8 cellular contexts compared by ENCODE assay signal in the genomic region with DNA sequence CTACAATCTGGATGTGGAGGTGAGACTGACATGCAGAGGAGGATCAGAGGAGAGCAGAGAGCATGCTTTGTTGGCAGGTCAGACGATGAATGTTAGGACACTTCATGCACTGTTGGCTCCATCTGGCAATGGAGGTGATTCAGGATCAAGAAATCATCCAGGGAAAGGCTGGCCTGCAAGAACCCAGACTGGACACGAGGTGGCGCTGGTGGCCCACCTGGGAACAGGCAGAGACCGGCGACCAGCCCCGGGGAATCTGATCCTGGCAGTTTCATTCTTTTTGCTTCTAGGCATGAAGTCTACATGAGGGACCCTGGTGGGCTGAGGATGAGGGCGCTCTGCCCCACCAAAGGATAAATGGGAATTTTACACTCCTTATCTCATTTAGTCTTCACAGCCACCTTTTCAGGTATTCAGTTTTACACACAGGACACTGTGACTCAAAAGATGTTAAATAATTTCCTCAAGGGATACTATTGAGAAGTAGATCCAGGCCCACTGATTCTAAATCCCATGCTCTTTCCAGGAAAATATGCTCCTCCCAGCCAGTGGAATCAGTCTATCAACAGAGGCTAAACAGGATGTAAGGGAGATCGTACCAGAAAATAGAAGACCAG. TPM values are rescaled to one million over a fixed set of nuclear protein-coding genes. Genes with fewer than 3 reads are reported as not detected.
DNase-seq lines count a peak whose midpoint lies in the region; ATAC-seq and TF ChIP-seq lines count a peak whose summit lies in the region.

No MANE protein-coding gene starts in this region.

- H3K27ac Mint-ChIP-seq in activated naive CD4-positive, alpha-beta T cell treated with anti-CD3 and anti-CD28 coated beads, Interleukin-2, amount 10 ng/mL, durations not matched to agents 7 days and 5 days = no peak overlapping the region
- no peak overlapping the region for H3K27ac Mint-ChIP-seq in glutamatergic neuron (ENCODE audit: unreplicated experiment)
- H3K27ac Mint-ChIP-seq in type B pancreatic cell = no peak overlapping the region

- H3K36me3 Mint-ChIP-seq in activated naive CD4-positive, alpha-beta T cell treated with anti-CD3 and anti-CD28 coated beads, Interleukin-2, amount 10 ng/mL, durations not matched to agents 7 days and 5 days = no peaks in the 10 kb centered on the region
- H3K36me3 Mint-ChIP-seq in glutamatergic neuron (ENCODE audit: unreplicated experiment) (no peaks in the 10 kb centered on the region), type B pancreatic cell (no peaks in the 10 kb centered on the region)

- no peaks in the 10 kb centered on the region for H3K4me1 Mint-ChIP-seq in activated naive CD4-positive, alpha-beta T cell treated with anti-CD3 and anti-CD28 coated beads, Interleukin-2, amount 10 ng/mL, durations not matched to agents 7 days and 5 days
- H3K4me1 Mint-ChIP-seq in glutamatergic neuron (ENCODE audit: low read depth, unreplicated experiment) = peaks cover 20% of the 10 kb centered on the region
- H3K4me1 Mint-ChIP-seq in type B pancreatic cell (ENCODE audit: unreplicated experiment) = peaks cover 6% of the 10 kb centered on the region

- ATAC-seq in HG03159 (IDR thresholded peaks at IDR 0.05; ENCODE audit: unreplicated experiment) = no peak

- H3K27me3 Mint-ChIP-seq in activated naive CD4-positive, alpha-beta T cell treated with anti-CD3 and anti-CD28 coated beads, Interleukin-2, amount 10 ng/mL, durations not matched to agents 7 days and 5 days = peaks cover 28% of the 10 kb centered on the region
- H3K27me3 Mint-ChIP-seq in glutamatergic neuron (ENCODE audit: unreplicated experiment) (no peaks in the 10 kb centered on the region), type B pancreatic cell (no peaks in the 10 kb centered on the region)

- TF ChIP-seq CTCF in glutamatergic neuron (IDR thresholded peaks at IDR 0.05; ENCODE audit: partially characterized antibody, unreplicated experiment) = peak; percentile 96
- peak; percentile 99 for TF ChIP-seq CTCF in type B pancreatic cell (conservative IDR thresholded peaks at IDR 0.05)

- DNase-seq in ELF-1 (ENCODE audit: low read depth, low spot score) = peak; percentile 83
- peak; percentile 24 for DNase-seq in MV-4-11 (lab: John Stamatoyannopoulos, UW)
- peak; percentile 45 for DNase-seq in SKM-1 (lab: John Stamatoyannopoulos, UW; ENCODE audit: unreplicated experiment)
- peak; percentile 74 for DNase-seq in activated naive CD4-positive, alpha-beta T cell treated with anti-CD3 and anti-CD28 coated beads, Interleukin-2, amount 10 ng/mL, durations not matched to agents 7 days and 5 days
- peak; percentile 88 for DNase-seq in glutamatergic neuron
- peak; percentile 54 for DNase-seq in pons (ENCODE audit: low spot score)
- peak; percentile 84 for DNase-seq in type B pancreatic cell (ENCODE audit: extremely low spot score, unreplicated experiment)

- H3K4me3 Mint-ChIP-seq in activated naive CD4-positive, alpha-beta T cell treated with anti-CD3 and anti-CD28 coated beads, Interleukin-2, amount 10 ng/mL, durations not matched to agents 7 days and 5 days = no peak overlapping the region
- H3K4me3 Mint-ChIP-seq in glutamatergic neuron (ENCODE audit: unreplicated experiment) = no peak overlapping the region
- no peak overlapping the region for H3K4me3 Mint-ChIP-seq in type B pancreatic cell

- no peaks in the 10 kb centered on the region for H3K9me3 Mint-ChIP-seq in activated naive CD4-positive, alpha-beta T cell treated with anti-CD3 and anti-CD28 coated beads, Interleukin-2, amount 10 ng/mL, durations not matched to agents 7 days and 5 days
- H3K9me3 Mint-ChIP-seq in glutamatergic neuron (ENCODE audit: unreplicated experiment) (no peaks in the 10 kb centered on the region), type B pancreatic cell (no peaks in the 10 kb centered on the region)

- CTCF ChIA-PET in activated naive CD4-positive, alpha-beta T cell treated with anti-CD3 and anti-CD28 coated beads, Interleukin-2, amount 10 ng/mL, durations not matched to agents 7 days and 5 days (lab: Charles Lee) = interaction anchor here (0.8 to 2.0 kb wide), 4 partner anchors 14 to 150 kb away, joined by 4 to 11 read pairs (median 8); no protein-coding TSS in a partner anchor

RNA-seq across cellular contexts. Expression of gene SCMH1, which starts 26.2 kb away (rescaled TPM):
- total RNA-seq in glutamatergic neuron (ENCODE audit: unreplicated experiment) = 17.8 TPM
- total RNA-seq in type B pancreatic cell (ENCODE audit: low replicate concordance) = 17.2 and 36.7 TPM in 2 replicates

Comparison
In these comparisons a context has a peak if more than half of its experiments do, and no peak if none do; other contexts are left out.
1. DNase-seq: peak in every context shown above with its lines; median percentile 88 in glutamatergic neuron; 84 in type B pancreatic cell; 83 in ELF-1; 74 in activated naive CD4-positive, alpha-beta T cell treated with anti-CD3 and anti-CD28 coated beads, Interleukin-2, amount 10 ng/mL, durations not matched to agents 7 days and 5 days; 54 in pons; 45 in SKM-1; 24 in MV-4-11.